8 cellular contexts compared by ENCODE assay signal in genomic region chr17:78497115-78497540, GRCh38.
DNase-seq lines count a peak whose midpoint lies in the region; ATAC-seq and TF ChIP-seq lines count a peak whose summit lies in the region.

No MANE protein-coding gene starts in this region.

- DNase-seq in GM04503 (ENCODE audit: low read depth) (peak; percentile 9), NCI-H1105 (lab: John Stamatoyannopoulos, UW) (peak; percentile 41), SK-N-MC (ENCODE audit: low read depth, low spot score) (peak; percentile 28), amniotic epithelial cell (ENCODE audit: low read depth) (peak; percentile 73), heart left ventricle (peak; percentile 76 to 82 (median 78)), prostate gland (ENCODE audit: low spot score) (peak; percentile 71)

- no peaks in the 10 kb centered on the region for H3K36me3 ChIP-seq in SK-N-MC (ENCODE audit: insufficient read depth, low read length)
- H3K36me3 ChIP-seq in heart left ventricle: no peaks in the 10 kb centered on the region
- no peaks in the 10 kb centered on the region for H3K36me3 ChIP-seq in prostate gland

- intact Hi-C loops in heart left ventricle (cut with DNase I) (loop anchor here (1.0 to 10.0 kb wide), 18 partner anchors 95 to 478 kb away; partner anchors contain the start of gene LGALS3BP (in 1 of the 10)), prostate gland (cut with DNase I) (loop anchor here (5.0 kb wide), 2 partner anchors 210 to 250 kb away; no protein-coding TSS in a partner anchor)

- H3K9me3 ChIP-seq in SK-N-MC (ENCODE audit: low read depth, low read length) (no peaks in the 10 kb centered on the region), heart left ventricle (no peaks in the 10 kb centered on the region), prostate gland (no peaks in the 10 kb centered on the region)

- peak; percentile 73 to 91 (median 82) for ATAC-seq in heart left ventricle
- no peak for ATAC-seq in GM18868 (IDR thresholded peaks at IDR 0.05; ENCODE audit: unreplicated experiment)
- no peak for ATAC-seq in HG03159 (IDR thresholded peaks at IDR 0.05; ENCODE audit: unreplicated experiment)

- H3K4me3 ChIP-seq in SK-N-MC (no peak overlapping the region), heart left ventricle (no peak overlapping the region), prostate gland (no peak overlapping the region)

- H3K4me1 ChIP-seq in heart left ventricle (peaks cover 0 to 13% (median 3%) of the 10 kb centered on the region in 12 donors), prostate gland (replicated peaks) (no peaks in the 10 kb centered on the region)

- H3K27me3 ChIP-seq in heart left ventricle (no peaks in the 10 kb centered on the region), prostate gland (replicated peaks; ENCODE audit: insufficient read depth) (no peaks in the 10 kb centered on the region)

- no peak overlapping the region for H3K9ac ChIP-seq in SK-N-MC (ENCODE audit: insufficient read length)

- TF ChIP-seq CTCF in heart left ventricle (IDR thresholded peaks at IDR 0.05) (peak; percentile 59 to 84 (median 77)), prostate gland (IDR thresholded peaks at IDR 0.05) (peak; percentile 14 to 80 (median 64))

- no peak for TF ChIP-seq POLR2A in heart left ventricle (IDR thresholded peaks at IDR 0.05)
- TF ChIP-seq POLR2A in prostate gland (IDR thresholded peaks at IDR 0.05): no peak

- WGBS in heart left ventricle, 4 donors: 0 to 20% (median 17%) methylated on average over 5 to 10 of the region's 10 CpGs
- 14% methylated on average over 9 of the region's 10 CpGs for WGBS in prostate gland

- H3K27ac ChIP-seq in SK-N-MC (no peak overlapping the region), heart left ventricle (no peak overlapping the region), prostate gland (no peak overlapping the region)

Comparison
In these comparisons a context has a peak if more than half of its experiments do, and no peak if none do; other contexts are left out.
1. DNase-seq: peak in every context shown above with its lines; median percentile 78 in heart left ventricle; 73 in amniotic epithelial cell; 71 in prostate gland; 41 in NCI-H1105; 28 in SK-N-MC; 9 in GM04503.
2. ATAC-seq: peak in heart left ventricle (4 of 4); none in GM18868 (single experiment) and HG03159 (single experiment).